In genomic region chr7:17060051-17060450, GRCh38 we compare ENCODE assay signal across 28 cellular contexts.
"Had no signal": no experiment of that assay in that cellular context is flagged by ENCODE, and none has a peak within 500 bp of the region (broad histone marks: within the 10 kb centered on the region; RNA-seq: fewer than 3 reads in every experiment).

No MANE protein-coding gene starts in this region.

- H2AFZ ChIP-seq: hepatocyte had no signal

- H3K4me1 ChIP-seq: gastrocnemius medialis, prostate gland, right atrium auricular region, suprapubic skin, transverse colon, vagina had no signal

- DNase-seq: dorsolateral prefrontal cortex; effector CD4-positive, alpha-beta T cell; endodermal cell; foreskin fibroblast; gastrocnemius medialis; heart left ventricle; mesenchymal stem cell; mucosa of descending colon; naive B cell; nephron progenitor cell; nucleus accumbens; stimulated activated CD4-positive, alpha-beta T cell treated with anti-CD3 and anti-CD28 coated beads, Interleukin-12 subunit alpha, Interleukin-12 subunit beta, amount 100 ng/mL, for 4 hours; stimulated activated CD4-positive, alpha-beta T cell treated with anti-CD3 and anti-CD28 coated beads, Interleukin-1b, Interleukin-23, amount 100 ng/mL, for 48 hours; stimulated activated CD4-positive, alpha-beta T cell treated with anti-CD3 and anti-CD28 coated beads, Interleukin-4, amount 100 ng/mL, for 1 hour; stimulated activated CD8-positive, alpha-beta memory T cell treated with anti-CD3 and anti-CD28 coated beads, Interleukin-4, amount 100 ng/mL, for 48 hours; stimulated activated naive CD4-positive, alpha-beta T cell; stimulated activated naive CD8-positive, alpha-beta T cell treated with anti-CD3 and anti-CD28 coated beads, Interleukin-15, amount 100 ng/mL, for 72 hours; transverse colon had no signal

- H3K36me3 ChIP-seq: gastrocnemius medialis, heart left ventricle, prostate gland, right atrium auricular region, suprapubic skin, transverse colon, vagina had no signal

- H3K4me2 ChIP-seq: hepatocyte, smooth muscle cell had no signal

- H3K27me3 ChIP-seq: dorsolateral prefrontal cortex, gastrocnemius medialis, heart left ventricle, hepatocyte, right atrium auricular region, suprapubic skin, transverse colon, vagina had no signal

- H3K27ac ChIP-seq: dorsolateral prefrontal cortex, epithelial cell of prostate, gastrocnemius medialis, hepatocyte, prostate gland, right atrium auricular region, suprapubic skin, transverse colon, vagina had no signal

- H3K9me3 ChIP-seq: gastrocnemius medialis, heart left ventricle, mucosa of descending colon, prostate gland, right atrium auricular region, suprapubic skin, transverse colon, vagina had no signal

- H3K4me3 ChIP-seq: dorsolateral prefrontal cortex, gastrocnemius medialis, heart left ventricle, hepatocyte, mucosa of descending colon, prostate gland, right atrium auricular region, smooth muscle cell, suprapubic skin, transverse colon, vagina had no signal

- ATAC-seq: esophagus mucosa; gastrocnemius medialis; heart left ventricle; left lobe of liver; mucosa of descending colon; sciatic nerve; stimulated activated naive CD8-positive, alpha-beta T cell treated with anti-CD3 and anti-CD28 coated beads, Interleukin-15, amount 100 ng/mL, for 72 hours had no signal
